In the genomic region with DNA sequence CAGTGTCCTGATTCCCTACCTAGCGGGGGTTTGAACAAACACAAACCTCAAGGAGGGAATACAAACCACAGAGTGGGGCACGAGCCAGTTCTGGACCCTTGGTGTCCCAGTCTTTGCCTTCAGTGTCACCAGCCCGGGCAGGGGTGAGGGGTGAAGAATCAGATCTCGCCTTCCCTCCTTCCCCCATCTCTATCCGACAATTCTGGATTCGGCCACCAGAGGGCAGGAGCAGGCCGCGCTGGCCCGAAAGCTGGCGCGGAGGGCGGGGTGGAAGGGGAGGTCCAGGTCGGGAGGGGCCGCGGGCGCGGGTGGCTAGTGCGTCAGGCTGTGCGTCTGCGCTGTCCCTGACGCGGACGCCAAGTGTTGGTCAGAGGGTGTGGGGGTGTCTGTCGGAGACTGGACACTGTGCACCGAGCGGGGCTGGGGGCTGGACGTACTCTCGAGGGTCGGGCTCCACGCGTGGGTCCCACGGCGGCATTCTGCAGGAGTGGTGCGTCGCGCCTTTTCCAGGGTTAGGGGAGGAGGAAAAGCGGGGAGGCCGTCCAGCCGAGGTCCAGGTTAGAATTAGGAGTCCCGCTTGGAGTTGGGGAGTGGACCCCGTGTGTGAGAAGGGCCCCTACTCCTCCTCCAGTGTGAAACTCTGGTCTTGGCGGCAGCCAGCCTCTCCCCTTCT, we compare ENCODE assay signal across 8 cellular contexts. TPM values are rescaled to one million over a fixed set of nuclear protein-coding genes. Genes with fewer than 3 reads are reported as not detected.
A peak's percentile ranks its signal among the peaks of the same experiment; 100 is the strongest.
DNase-seq lines count a peak whose midpoint lies in the region; ATAC-seq and TF ChIP-seq lines count a peak whose summit lies in the region.

No MANE protein-coding gene starts in this region.

- H3K4me1 ChIP-seq in endocrine pancreas (ENCODE audit: control insufficient read depth, insufficient read depth, low read length) = no peaks in the 10 kb centered on the region

- H3K36me3 ChIP-seq in GM06990 (ENCODE audit: control insufficient read depth, insufficient read depth, low read length) (no peaks in the 10 kb centered on the region), endocrine pancreas (ENCODE audit: control insufficient read depth, insufficient read depth, low read length) (no peaks in the 10 kb centered on the region)

- H3K27me3 ChIP-seq in GM06990 (replicated peaks; ENCODE audit: control insufficient read depth, insufficient read depth, low read length) (peaks cover 14% of the 10 kb centered on the region), HL-60 (ENCODE audit: insufficient read depth, poor library complexity, severe bottlenecking) (peaks cover 79% of the 10 kb centered on the region), endocrine pancreas (ENCODE audit: control insufficient read depth, insufficient read depth, low read length) (no peaks in the 10 kb centered on the region)

- H3K27ac ChIP-seq in HL-60 (replicated peaks) = no peak overlapping the region

- H3K9ac ChIP-seq in endocrine pancreas (ENCODE audit: control insufficient read depth, insufficient read depth, low read length) = peak overlapping the region; percentile 44

- H3K4me3 ChIP-seq in GM06990 (replicated peaks; ENCODE audit: low read depth, low read length) (peak overlapping the region; percentile 26), HL-60 (replicated peaks; ENCODE audit: insufficient read depth, low read length) (no peak overlapping the region), endocrine pancreas (ENCODE audit: control insufficient read depth, insufficient read depth, low read length) (no peak overlapping the region)

- no peak for ATAC-seq in GM21825 (IDR thresholded peaks at IDR 0.05; ENCODE audit: unreplicated experiment)

- TF ChIP-seq CTCF in GM06990 (IDR thresholded peaks at IDR 0.05; ENCODE audit: insufficient read depth, low read length, poor library complexity, severe bottlenecking) = peak; percentile 91
- peak; percentile 42 for TF ChIP-seq CTCF in HL-60 (IDR thresholded peaks at IDR 0.05; ENCODE audit: insufficient read depth, low read length)

- DNase-seq in GM06990 (ENCODE audit: extremely low read depth, insufficient read length) (peak; percentile 62), HL-60 (ENCODE audit: low read depth in 1 of 2, low spot score in 1 of 2) (peak; percentile 41 to 53), NCI-H774 (lab: John Stamatoyannopoulos, UW) (peak; percentile 92), mesenteric fat pad (ENCODE audit: low spot score) (peak; percentile 96)
- peak; percentile 44 to 54 for DNase-seq in activated CD8-positive, alpha-beta memory T cell treated with anti-CD3 and anti-CD28 coated beads for 4 hours (ENCODE audit: low read depth in 2 of 2)
- DNase-seq in stimulated activated CD8-positive, alpha-beta memory T cell treated with anti-CD3 and anti-CD28 coated beads, Interleukin-15, amount 100 ng/mL, for 1 hour (ENCODE audit: low read depth) = peak; percentile 67

- H3K9me3 ChIP-seq in endocrine pancreas (ENCODE audit: control insufficient read depth, low read length) = no peaks in the 10 kb centered on the region

RNA-seq across cellular contexts. Expression of a gene that starts 2.9 kb away (rescaled TPM):
- not detected for total RNA-seq in mesenteric fat pad

RNA-seq across cellular contexts. Expression of a gene that starts 11.1 kb away (rescaled TPM):
- total RNA-seq in mesenteric fat pad = not detected

RNA-seq across cellular contexts. Expression of a gene that starts 36.6 kb away (rescaled TPM):
- total RNA-seq in mesenteric fat pad = not detected

RNA-seq across cellular contexts. Expression of a gene that starts 45.2 kb away (rescaled TPM):
- total RNA-seq in mesenteric fat pad = not detected
